In the genomic region with DNA sequence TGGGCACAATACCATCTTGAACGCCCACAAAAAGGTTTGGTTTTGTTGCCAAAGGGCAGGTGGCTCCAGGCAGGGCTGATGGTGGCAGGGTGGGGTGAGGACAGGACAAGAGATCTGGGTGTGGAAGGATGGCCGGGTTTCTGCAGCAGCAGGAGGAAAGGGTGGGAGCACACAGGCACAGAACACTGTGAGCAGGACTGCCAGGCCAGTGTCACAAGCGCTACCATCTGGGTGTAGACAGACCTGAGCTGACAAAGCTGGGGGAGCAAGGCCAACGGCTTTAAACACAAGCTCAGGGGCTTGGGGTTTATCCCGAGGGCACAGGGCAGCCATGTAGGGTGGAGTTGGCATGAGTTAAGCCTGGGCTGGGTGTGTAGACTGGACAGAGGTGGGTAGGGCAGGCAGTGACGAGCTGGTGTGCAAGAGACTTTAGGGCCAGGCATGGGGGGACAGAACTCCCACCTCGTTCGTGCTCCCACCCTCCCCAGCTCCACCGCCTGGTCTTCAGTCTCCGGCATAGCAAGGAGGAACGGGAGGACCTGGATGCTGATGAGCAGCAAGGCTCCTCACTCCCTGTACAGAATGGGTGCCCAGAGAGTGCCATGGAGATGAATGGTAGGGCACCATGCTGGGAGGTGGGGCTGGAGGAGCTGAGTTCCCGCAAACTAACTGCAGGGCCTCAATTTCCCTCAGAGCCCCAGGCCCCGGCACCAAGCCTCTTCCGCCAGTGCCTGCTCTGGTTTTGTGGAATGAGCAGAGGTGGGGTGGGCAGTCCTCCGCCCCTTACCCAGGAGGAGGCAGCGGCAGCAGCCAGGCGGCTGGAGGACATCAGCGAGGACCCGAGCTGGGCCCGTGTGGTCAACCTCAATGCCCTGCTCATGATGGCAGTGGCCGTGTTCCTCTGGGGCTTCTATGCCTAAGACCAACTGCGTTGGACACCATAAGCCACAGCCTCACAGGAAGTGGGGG, we compare ENCODE assay signal across 23 cellular contexts. TPM values are rescaled to one million over a fixed set of nuclear protein-coding genes. Genes with fewer than 3 reads are reported as not detected.
DNase-seq lines count a peak whose midpoint lies in the region; ATAC-seq and TF ChIP-seq lines count a peak whose summit lies in the region.
"Had no signal": no experiment of that assay in that cellular context is flagged by ENCODE, and none has a peak within 500 bp of the region (broad histone marks: within the 10 kb centered on the region; RNA-seq: fewer than 3 reads in every experiment).

No MANE protein-coding gene starts in this region.

- peak overlapping the region; percentile 60 for H3K27ac Mint-ChIP-seq in T-helper 2 cell treated with Interferon-gamma antibody and Interleukin-4, amounts not matched to agents 5 μg/mL and 100 μg/mL, for 36 hours
- no peak overlapping the region for H3K27ac Mint-ChIP-seq in GM23338
- peak overlapping the region in 2 of 5 experiments; percentile 12 to 80 for H3K27ac Mint-ChIP-seq in brain
- no peak overlapping the region for H3K27ac Mint-ChIP-seq in natural killer cell treated with Interleukin-12 subunit alpha and Interleukin-12 subunit beta and Interleukin-15 and Interleukin-18, amount 100 ng/mL, for 72 hours
- H3K27ac Mint-ChIP-seq: activated T-cell treated with anti-CD3 and anti-CD28 coated beads, Interleukin-2, amount 50 U/mL, for 72 hours; stimulated activated memory B cell treated with anti-CD40 and anti-IgM and Interleukin-4, amounts not matched to agents 10 μg/mL and 1 μg/mL and 100 μg/mL, for 72 hours had no signal

- H3K36me3 Mint-ChIP-seq in T-helper 2 cell treated with Interferon-gamma antibody and Interleukin-4, amounts not matched to agents 5 μg/mL and 100 μg/mL, for 36 hours (ENCODE audit: low read depth), result peaks cover 16% of the 10 kb centered on the region
- peaks cover 29% of the 10 kb centered on the region for H3K36me3 Mint-ChIP-seq in GM23338 (ENCODE audit: low read depth)
- H3K36me3 Mint-ChIP-seq in brain, result peaks cover 27% of the 10 kb centered on the region
- no peaks in the 10 kb centered on the region for H3K36me3 Mint-ChIP-seq in natural killer cell treated with Interleukin-12 subunit alpha and Interleukin-12 subunit beta and Interleukin-15 and Interleukin-18, amount 100 ng/mL, for 72 hours

- no peaks in the 10 kb centered on the region for H3K36me3 ChIP-seq in GM23338 (ENCODE audit: insufficient read depth)

- TF ChIP-seq CTCF in GM23338 (conservative IDR thresholded peaks at IDR 0.05; ENCODE audit: low read depth in 2 of 2) (no peak), brain (conservative IDR thresholded peaks at IDR 0.05) (no peak)

- peaks cover 2% of the 10 kb centered on the region for H3K4me1 Mint-ChIP-seq in T-helper 2 cell treated with Interferon-gamma antibody and Interleukin-4, amounts not matched to agents 5 μg/mL and 100 μg/mL, for 36 hours (ENCODE audit: low read depth)
- H3K4me1 Mint-ChIP-seq in GM23338 (peaks cover 9% of the 10 kb centered on the region), brain (peaks cover 17% of the 10 kb centered on the region)
- H3K4me1 Mint-ChIP-seq in natural killer cell treated with Interleukin-12 subunit alpha and Interleukin-12 subunit beta and Interleukin-15 and Interleukin-18, amount 100 ng/mL, for 72 hours (ENCODE audit: low read depth in 2 of 2), result peaks cover 0 to 9% of the 10 kb centered on the region in 2 donors

- no peaks in the 10 kb centered on the region for H4K20me1 ChIP-seq in GM23338 (replicated peaks; ENCODE audit: insufficient read depth)

- no peaks in the 10 kb centered on the region for H3K4me1 ChIP-seq in GM23338 (ENCODE audit: insufficient read depth)

- H3K27me3 ChIP-seq in GM23338 (ENCODE audit: insufficient read depth), result peaks cover 55% of the 10 kb centered on the region

- H2AFZ ChIP-seq in GM23338, result no peak overlapping the region
- H2AFZ ChIP-seq: GM23248 had no signal

- H3K9me3 Mint-ChIP-seq in T-helper 2 cell treated with Interferon-gamma antibody and Interleukin-4, amounts not matched to agents 5 μg/mL and 100 μg/mL, for 36 hours, result no peaks in the 10 kb centered on the region
- H3K9me3 Mint-ChIP-seq in GM23338, result no peaks in the 10 kb centered on the region; the same call in 2 of the 3 replicates
- H3K9me3 Mint-ChIP-seq in brain, result no peaks in the 10 kb centered on the region
- H3K9me3 Mint-ChIP-seq in natural killer cell treated with Interleukin-12 subunit alpha and Interleukin-12 subunit beta and Interleukin-15 and Interleukin-18, amount 100 ng/mL, for 72 hours, result no peaks in the 10 kb centered on the region
- H3K9me3 Mint-ChIP-seq: activated T-cell treated with anti-CD3 and anti-CD28 coated beads, Interleukin-2, amount 50 U/mL, for 72 hours; stimulated activated memory B cell treated with anti-CD40 and anti-IgM and Interleukin-4, amounts not matched to agents 10 μg/mL and 1 μg/mL and 100 μg/mL, for 72 hours had no signal

- peak overlapping the region; percentile 58 for H3K4me3 Mint-ChIP-seq in T-helper 2 cell treated with Interferon-gamma antibody and Interleukin-4, amounts not matched to agents 5 μg/mL and 100 μg/mL, for 36 hours
- H3K4me3 Mint-ChIP-seq in GM23338 (peak overlapping the region; percentile 79; the same call in 1 of the 3 replicates), brain (peak overlapping the region; percentile 20 to 71 (median 60))
- peak overlapping the region; percentile 42 for H3K4me3 Mint-ChIP-seq in natural killer cell treated with Interleukin-12 subunit alpha and Interleukin-12 subunit beta and Interleukin-15 and Interleukin-18, amount 100 ng/mL, for 72 hours

- no peak for DNase-seq in T-helper 2 cell treated with Interferon-gamma antibody and Interleukin-4, amounts not matched to agents 5 μg/mL and 100 μg/mL, for 36 hours (ENCODE audit: low spot score)
- DNase-seq in T-helper 2 cell (no peak), GM23338 (ENCODE audit: low spot score) (no peak), NCI-H446 treated with DMSO at 0.1 percent for 48 hours (lab: John Stamatoyannopoulos, UW) (no peak), inferior parietal cortex (ENCODE audit: extremely low spot score) (no peak), NCI-H2171 (lab: John Stamatoyannopoulos, UW) (no peak)
- no peak for DNase-seq in natural killer cell treated with Interleukin-12 subunit alpha and Interleukin-12 subunit beta and Interleukin-15 and Interleukin-18, amount 100 ng/mL, for 72 hours (ENCODE audit: low spot score)
- DNase-seq: 8988T; activated CD4-positive, alpha-beta T cell treated with anti-CD3 and anti-CD28 coated beads, Interleukin-2, amount 50 U/mL, for 48 hours; activated T-cell treated with anti-CD3 and anti-CD28 coated beads, Interleukin-2, amount 50 U/mL, for 72 hours; amniotic stem cell; C1 segment of cervical spinal cord; cerebellar nuclear complex; GM23248; heart right ventricle; NCI-H1436; stimulated activated CD4-positive, alpha-beta T cell treated with anti-CD3 and anti-CD28 coated beads, Interleukin-12 subunit alpha, Interleukin-12 subunit beta, amount 100 ng/mL, for 4 hours; tibial artery had no signal

- no peaks in the 10 kb centered on the region for H3K9me2 ChIP-seq in GM23338 (ENCODE audit: insufficient read depth)

- ATAC-seq in GM23338, result no peak
- no peak for ATAC-seq in natural killer cell treated with Interleukin-12 subunit alpha and Interleukin-12 subunit beta and Interleukin-15 and Interleukin-18, amount 100 ng/mL, for 72 hours
- ATAC-seq: activated T-cell treated with anti-CD3 and anti-CD28 coated beads, Interleukin-2, amount 50 U/mL, for 72 hours; stimulated activated memory B cell treated with anti-CD40 and anti-IgM and Interleukin-4, amounts not matched to agents 10 μg/mL and 1 μg/mL and 100 μg/mL, for 72 hours had no signal

- no peak overlapping the region for H3K27ac ChIP-seq in GM23338 (ENCODE audit: low read depth)
- H3K27ac ChIP-seq: GM23248, heart right ventricle, tibial artery had no signal

- H3K27me3 Mint-ChIP-seq in T-helper 2 cell treated with Interferon-gamma antibody and Interleukin-4, amounts not matched to agents 5 μg/mL and 100 μg/mL, for 36 hours (ENCODE audit: low read depth), result peaks cover 13% of the 10 kb centered on the region
- H3K27me3 Mint-ChIP-seq in GM23338 (ENCODE audit: insufficient read depth, low read depth, poor library complexity) (peaks cover 51% of the 10 kb centered on the region), brain (peaks cover 31% of the 10 kb centered on the region)
- H3K27me3 Mint-ChIP-seq in natural killer cell treated with Interleukin-12 subunit alpha and Interleukin-12 subunit beta and Interleukin-15 and Interleukin-18, amount 100 ng/mL, for 72 hours, result peaks cover 0 to 7% of the 10 kb centered on the region in 2 donors

- no peak overlapping the region for H3K4me2 ChIP-seq in GM23338

- no peak overlapping the region for H3K4me3 ChIP-seq in GM23338
- H3K4me3 ChIP-seq: GM23248, heart right ventricle, tibial artery had no signal

- no peaks in the 10 kb centered on the region for H3F3A ChIP-seq in GM23338 (replicated peaks; ENCODE audit: low read depth)

- H3K79me2 ChIP-seq in GM23338 (replicated peaks; ENCODE audit: insufficient read depth), result no peaks in the 10 kb centered on the region

RNA-seq across cellular contexts. Expression of gene SLC5A2, which starts 7.0 kb away (rescaled TPM):
- total RNA-seq in GM23338 (2014; rRNA removed; shearing (Covaris generic)), result 0.66 and 0.76 TPM in 2 replicates
- polyA plus RNA-seq in GM23338 (2016; fragmentation: Nextera tagmentation; extraction: Ambion mirVana) (3.6 and 7.3 TPM in 2 replicates), brain (ENCODE audit: insufficient read depth, low read depth, low replicate concordance) (3.7 TPM)
- total RNA-seq in natural killer cell treated with Interleukin-12 subunit alpha and Interleukin-12 subunit beta and Interleukin-15 and Interleukin-18, amount 100 ng/mL, for 72 hours, result not detected
- total RNA-seq: activated T-cell treated with anti-CD3 and anti-CD28 coated beads, Interleukin-2, amount 50 U/mL, for 72 hours; GM23248; heart right ventricle; lung microvascular endothelial cell had no signal

RNA-seq across cellular contexts. Expression of gene TGFB1I1, which starts 17.9 kb away (rescaled TPM):
- total RNA-seq in GM23338 (2014; rRNA removed; shearing (Covaris generic)), result 4.1 and 4.2 TPM in 2 replicates
- polyA plus RNA-seq in GM23338 (2016; fragmentation: Nextera tagmentation; extraction: Ambion mirVana), result 3.7 and 4.2 TPM in 2 replicates
- 15.8 TPM for polyA plus RNA-seq in brain (ENCODE audit: insufficient read depth, low read depth, low replicate concordance)
- under 1 TPM; 0.55 to 0.75 TPM for total RNA-seq in natural killer cell treated with Interleukin-12 subunit alpha and Interleukin-12 subunit beta and Interleukin-15 and Interleukin-18, amount 100 ng/mL, for 72 hours

RNA-seq across cellular contexts. Expression of gene RUSF1, which starts 18.3 kb away (rescaled TPM):
- 26.5 and 36.1 TPM in 2 replicates for total RNA-seq in GM23338 (2014; rRNA removed; shearing (Covaris generic))
- 8.4 and 8.9 TPM in 2 replicates for polyA plus RNA-seq in GM23338 (2016; fragmentation: Nextera tagmentation; extraction: Ambion mirVana)
- 103 TPM for polyA plus RNA-seq in brain (ENCODE audit: insufficient read depth, low read depth, low replicate concordance)
- total RNA-seq in natural killer cell treated with Interleukin-12 subunit alpha and Interleukin-12 subunit beta and Interleukin-15 and Interleukin-18, amount 100 ng/mL, for 72 hours, result 10 to 100 TPM; 42.1 to 48.5 TPM

RNA-seq across cellular contexts. Expression of gene ARMC5, which starts 30.6 kb away (rescaled TPM):
- total RNA-seq in GM23338 (2014; rRNA removed; shearing (Covaris generic)), result 10.2 and 11.3 TPM in 2 replicates
- 5.9 and 7.5 TPM in 2 replicates for polyA plus RNA-seq in GM23338 (2016; fragmentation: Nextera tagmentation; extraction: Ambion mirVana)
- polyA plus RNA-seq in brain (ENCODE audit: insufficient read depth, low read depth, low replicate concordance), result 19.2 TPM
- total RNA-seq in natural killer cell treated with Interleukin-12 subunit alpha and Interleukin-12 subunit beta and Interleukin-15 and Interleukin-18, amount 100 ng/mL, for 72 hours, result 10 to 100 TPM; 31.6 to 36.0 TPM

RNA-seq across cellular contexts. Expression of gene AHSP, which starts 37.8 kb away (rescaled TPM):
- total RNA-seq in GM23338 (2014; rRNA removed; shearing (Covaris generic)), result not detected in 2 replicates
- polyA plus RNA-seq in GM23338 (2016; fragmentation: Nextera tagmentation; extraction: Ambion mirVana) (2.0 and 2.1 TPM in 2 replicates), brain (ENCODE audit: insufficient read depth, low read depth, low replicate concordance) (not detected)
- not detected for total RNA-seq in natural killer cell treated with Interleukin-12 subunit alpha and Interleukin-12 subunit beta and Interleukin-15 and Interleukin-18, amount 100 ng/mL, for 72 hours
- total RNA-seq: activated T-cell treated with anti-CD3 and anti-CD28 coated beads, Interleukin-2, amount 50 U/mL, for 72 hours; GM23248; heart right ventricle; lung microvascular endothelial cell; M059J; renal cortical epithelial cell had no signal
- polyA plus RNA-seq: GM23248, heart right ventricle had no signal
